ENCODE assay signal across 15 cellular contexts in the genomic region with DNA sequence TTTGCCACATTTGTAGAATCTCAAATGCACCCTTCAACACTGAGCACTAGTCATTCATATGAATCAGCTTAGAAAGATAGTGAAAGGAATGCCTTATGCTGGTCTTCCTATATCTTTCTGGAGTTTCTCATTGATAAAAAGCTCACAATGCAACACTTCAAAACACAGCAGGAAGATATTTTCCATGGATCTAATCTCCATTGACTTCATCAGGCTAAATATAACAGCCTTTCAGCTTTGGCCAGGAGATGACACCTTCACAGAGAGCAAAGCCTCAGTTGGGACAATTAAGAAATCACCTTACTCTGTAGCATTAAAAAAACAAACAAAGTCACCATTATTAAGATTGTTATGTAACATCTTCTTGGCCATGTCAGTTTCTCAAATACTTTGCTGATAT. TPM values are rescaled to one million over a fixed set of nuclear protein-coding genes. Genes with fewer than 3 reads are reported as not detected.
DNase-seq lines count a peak whose midpoint lies in the region; ATAC-seq, FAIRE-seq and TF ChIP-seq lines count a peak whose summit lies in the region.
"Had no signal": no experiment of that assay in that cellular context is flagged by ENCODE, and none has a peak within 500 bp of the region (broad histone marks: within the 10 kb centered on the region; RNA-seq: fewer than 3 reads in every experiment).

No MANE protein-coding gene starts in this region.

- H3K36me3 ChIP-seq in mammary epithelial cell (ENCODE audit: insufficient read depth, low read length) = peaks cover 59% of the 10 kb centered on the region

- peak overlapping the region; percentile 0 for H3K27ac ChIP-seq in mammary epithelial cell (ENCODE audit: insufficient read depth, low read depth, low read length)
- H3K27ac ChIP-seq: HL-60, stomach had no signal

- no peak overlapping the region for H3K27ac Mint-ChIP-seq in activated naive CD8-positive, alpha-beta T cell treated with anti-CD3 and anti-CD28 coated beads for 36 hours
- H3K27ac Mint-ChIP-seq in activated CD4-positive, alpha-beta T cell treated with anti-CD3 and anti-CD28 coated beads, Interleukin-2, amount 10 ng/mL, durations not matched to agents 7 days and 5 days = no peak overlapping the region
- H3K27ac Mint-ChIP-seq: activated T-helper 1 cell treated with anti-CD3 and anti-CD28 coated beads, Interleukin-12 subunit alpha, Interleukin-12 subunit beta, Interleukin-2, Interleukin-4 antibody, amounts not matched to agents 30 ng/mL and 10 ng/mL and 1 ng/mL, durations not matched to agents 14 hours and 24 hours and 36 hours; CD4-positive, alpha-beta memory T cell; T-helper 17 cell had no signal

- no peak overlapping the region for H3K4me3 ChIP-seq in AG04449 (ENCODE audit: low read depth, low read length)
- H3K4me3 ChIP-seq in mammary epithelial cell (replicated peaks in 1 of 3; ENCODE audit: insufficient read depth in 1 of 3, low read depth in 2 of 3, low read length in 3 of 3) = no peak overlapping the region
- H3K4me3 ChIP-seq: stomach had no signal

- in situ Hi-C loops in mammary epithelial cell (cut with MboI; ENCODE audit: low sequenced_read_pairs in 2 of 2) = loop anchor here (10.0 to 25.0 kb wide), 3 partner anchors 585 to 1327 kb away; no protein-coding TSS in a partner anchor

- peaks cover 48% of the 10 kb centered on the region for H3K27me3 Mint-ChIP-seq in activated naive CD8-positive, alpha-beta T cell treated with anti-CD3 and anti-CD28 coated beads for 36 hours
- H3K27me3 Mint-ChIP-seq in activated CD4-positive, alpha-beta T cell treated with anti-CD3 and anti-CD28 coated beads, Interleukin-2, amount 10 ng/mL, durations not matched to agents 7 days and 5 days = peaks cover 50% of the 10 kb centered on the region

- H3K79me2 ChIP-seq in mammary epithelial cell (ENCODE audit: insufficient read depth, low read length) = peaks cover 100% of the 10 kb centered on the region

- CTCF ChIA-PET in AG04449 (lab: Yijun Ruan, JAX) = interaction anchor here (0.9 to 3.5 kb wide), 15 partner anchors 11 to 1312 kb away, joined by 3 to 26 read pairs (median 3); no protein-coding TSS in a partner anchor
- CTCF ChIA-PET in mammary epithelial cell (lab: Charles Lee; ENCODE audit: low non-redundant PET) = no interaction called here
- CTCF ChIA-PET in activated CD4-positive, alpha-beta T cell treated with anti-CD3 and anti-CD28 coated beads, Interleukin-2, amount 10 ng/mL, durations not matched to agents 7 days and 5 days (lab: Charles Lee) = no interaction called here

- peaks cover 39% of the 10 kb centered on the region for H3K4me1 ChIP-seq in mammary epithelial cell (ENCODE audit: insufficient read depth, low read length)

- H3K4me2 ChIP-seq in mammary epithelial cell (ENCODE audit: insufficient read depth, low read depth, low read length) = peak overlapping the region; percentile 65

- TF ChIP-seq CTCF in AG04449 (IDR thresholded peaks at IDR 0.05; ENCODE audit: insufficient read depth, low read length, missing control alignments) = peak; percentile 35
- peak; percentile 41 to 58 for TF ChIP-seq CTCF in mammary epithelial cell (conservative IDR thresholded peaks at IDR 0.05 in 1 of 2, IDR thresholded peaks at IDR 0.05 in 1 of 2; ENCODE audit: extremely low read depth in 1 of 2, insufficient read depth in 1 of 2, low read depth in 1 of 2, low read length in 2 of 2)

- no TSS peak for BruUV-seq in mammary epithelial cell (replicated peaks; lab: Mats Ljungman, UMichigan)

- no peaks in the 10 kb centered on the region for H3K36me3 Mint-ChIP-seq in activated naive CD8-positive, alpha-beta T cell treated with anti-CD3 and anti-CD28 coated beads for 36 hours
- H3K36me3 Mint-ChIP-seq in activated CD4-positive, alpha-beta T cell treated with anti-CD3 and anti-CD28 coated beads, Interleukin-2, amount 10 ng/mL, durations not matched to agents 7 days and 5 days (ENCODE audit: low read depth) = no peaks in the 10 kb centered on the region
- H3K36me3 Mint-ChIP-seq: CD4-positive, alpha-beta memory T cell had no signal

- no peak for ATAC-seq in HG03280 (IDR thresholded peaks at IDR 0.05; ENCODE audit: unreplicated experiment)
- ATAC-seq: T-helper 17 cell had no signal

- H3K9me3 ChIP-seq in mammary epithelial cell (replicated peaks; ENCODE audit: insufficient read depth, low read length) = no peaks in the 10 kb centered on the region
- H3K9me3 ChIP-seq: stomach had no signal

- FAIRE-seq in HTR-8/SVneo (lab: Jason Lieb, UNC) = peak; percentile 31

- H2AFZ ChIP-seq in mammary epithelial cell (ENCODE audit: low read depth, low read length) = no peak overlapping the region

- H4K20me1 ChIP-seq in mammary epithelial cell (ENCODE audit: insufficient read depth, low read length) = no peaks in the 10 kb centered on the region

- H3K9ac ChIP-seq in mammary epithelial cell (ENCODE audit: insufficient read depth, low read length) = no peak overlapping the region

- dilution Hi-C loops in mammary epithelial cell (cut with HindIII; ENCODE audit: low sequenced_read_pairs) = no loop called here

- H3K4me3 Mint-ChIP-seq in activated naive CD8-positive, alpha-beta T cell treated with anti-CD3 and anti-CD28 coated beads for 36 hours = no peak overlapping the region
- no peak overlapping the region for H3K4me3 Mint-ChIP-seq in activated CD4-positive, alpha-beta T cell treated with anti-CD3 and anti-CD28 coated beads, Interleukin-2, amount 10 ng/mL, durations not matched to agents 7 days and 5 days
- H3K4me3 Mint-ChIP-seq: activated T-helper 1 cell treated with anti-CD3 and anti-CD28 coated beads, Interleukin-12 subunit alpha, Interleukin-12 subunit beta, Interleukin-2, Interleukin-4 antibody, amounts not matched to agents 30 ng/mL and 10 ng/mL and 1 ng/mL, durations not matched to agents 14 hours and 24 hours and 36 hours; CD4-positive, alpha-beta memory T cell; T-helper 17 cell had no signal

- POLR2A ChIA-PET in AG04449 (lab: Yijun Ruan, JAX) = no interaction called here
- POLR2A ChIA-PET in activated CD4-positive, alpha-beta T cell treated with anti-CD3 and anti-CD28 coated beads, Interleukin-2, amount 10 ng/mL, durations not matched to agents 7 days and 5 days (lab: Charles Lee) = no interaction called here

- intact Hi-C loops in mammary epithelial cell (cut with micrococcal nuclease) = loop anchor here (10.0 kb wide), 1 partner anchor 533 kb away; no protein-coding TSS in a partner anchor

- DNase-seq in AG04449 (ENCODE audit: low read depth, low spot score) (no peak), HTR-8/SVneo (ENCODE audit: insufficient read length, low spot score) (no peak), mammary epithelial cell (no peak), kidney tubule cell (ENCODE audit: low spot score) (peak; percentile 21), NCI-H748 treated with DMSO at 0.1 percent for 48 hours (lab: John Stamatoyannopoulos, UW) (no peak)
- no peak for DNase-seq in activated naive CD8-positive, alpha-beta T cell treated with anti-CD3 and anti-CD28 coated beads for 36 hours
- no peak for DNase-seq in activated CD4-positive, alpha-beta T cell treated with anti-CD3 and anti-CD28 coated beads, Interleukin-2, amount 10 ng/mL, durations not matched to agents 7 days and 5 days
- DNase-seq: CD4-positive, alpha-beta memory T cell; left cardiac atrium; NCI-H2081 treated with DMSO at 0.1 percent for 48 hours; stomach; T-helper 17 cell had no signal

- peaks cover 3% of the 10 kb centered on the region for H3K4me1 Mint-ChIP-seq in activated naive CD8-positive, alpha-beta T cell treated with anti-CD3 and anti-CD28 coated beads for 36 hours
- H3K4me1 Mint-ChIP-seq in activated CD4-positive, alpha-beta T cell treated with anti-CD3 and anti-CD28 coated beads, Interleukin-2, amount 10 ng/mL, durations not matched to agents 7 days and 5 days = peaks cover 8% of the 10 kb centered on the region

- H3K27me3 ChIP-seq in mammary epithelial cell (ENCODE audit: insufficient read depth, low read length) = no peaks in the 10 kb centered on the region
- H3K27me3 ChIP-seq: stomach had no signal

- no peaks in the 10 kb centered on the region for H3K9me3 Mint-ChIP-seq in activated naive CD8-positive, alpha-beta T cell treated with anti-CD3 and anti-CD28 coated beads for 36 hours
- no peaks in the 10 kb centered on the region for H3K9me3 Mint-ChIP-seq in activated CD4-positive, alpha-beta T cell treated with anti-CD3 and anti-CD28 coated beads, Interleukin-2, amount 10 ng/mL, durations not matched to agents 7 days and 5 days
- H3K9me3 Mint-ChIP-seq: activated T-helper 1 cell treated with anti-CD3 and anti-CD28 coated beads, Interleukin-12 subunit alpha, Interleukin-12 subunit beta, Interleukin-2, Interleukin-4 antibody, amounts not matched to agents 30 ng/mL and 10 ng/mL and 1 ng/mL, durations not matched to agents 14 hours and 24 hours and 36 hours; CD4-positive, alpha-beta memory T cell had no signal

RNA-seq across cellular contexts. Expression of a gene that starts 6.7 kb away (rescaled TPM):
- 100 to 1,000 TPM in 1 of 2 donors, 10 to 100 TPM in 1; 40.2 to 226 TPM for total RNA-seq in mammary epithelial cell
- polyA plus RNA-seq in mammary epithelial cell = 81.4 TPM
- polyA minus RNA-seq in mammary epithelial cell = 253 TPM
- total RNA-seq in activated naive CD8-positive, alpha-beta T cell treated with anti-CD3 and anti-CD28 coated beads for 36 hours = under 1 TPM; 0.19 to 0.44 TPM
- under 1 TPM; 0.40 TPM for total RNA-seq in activated CD4-positive, alpha-beta T cell treated with anti-CD3 and anti-CD28 coated beads, Interleukin-2, amount 10 ng/mL, durations not matched to agents 7 days and 5 days
- polyA plus RNA-seq: CD4-positive, alpha-beta memory T cell had no signal

Comparison
In these comparisons a context has a peak if more than half of its experiments do, and no peak if none do; other contexts are left out.
1. RNA of a gene that starts 6.7 kb away (total RNA-seq): 40.2 to 226 TPM in mammary epithelial cell; 0.19 to 0.44 TPM in activated naive CD8-positive, alpha-beta T cell treated with anti-CD3 and anti-CD28 coated beads for 36 hours and 0.40 TPM in activated CD4-positive, alpha-beta T cell treated with anti-CD3 and anti-CD28 coated beads, Interleukin-2, amount 10 ng/mL, durations not matched to agents 7 days and 5 days; every median in the first group is over 10 times any median in the second.